Comparison of ENCODE assay signal across 8 cellular contexts in genomic region chr4:47463235-47463956, GRCh38. TPM values are rescaled to one million over a fixed set of nuclear protein-coding genes. Genes with fewer than 3 reads are reported as not detected.
DNase-seq lines count a peak whose midpoint lies in the region; ATAC-seq and TF ChIP-seq lines count a peak whose summit lies in the region.

Gene COMMD8, minus strand, starts transcription at chr4:47463702. Its CDS starts 51 bp downstream, at chr4:47463651.

- TF ChIP-seq CTCF in GM12864 (IDR thresholded peaks at IDR 0.05; ENCODE audit: low read depth, low read length, missing control alignments) = peak; percentile 14

- peak within 1 kb of the TSS; percentile 81 for H3K4me3 ChIP-seq in GM12864 (ENCODE audit: low read depth, low read length)

- peaks cover 0 to 14% of the 10 kb centered on the region in 2 donors for H3K36me3 Mint-ChIP-seq in activated naive CD4-positive, alpha-beta T cell treated with anti-CD3 and anti-CD28 coated beads, Interleukin-2, amount 50 U/mL, for 72 hours

- H3K27ac ChIP-seq in temporal lobe (ENCODE audit: low read depth, low read length) = peak within 1 kb of the TSS; percentile 71

- peaks cover 0 to 3% of the 10 kb centered on the region in 2 donors for H3K9me3 Mint-ChIP-seq in activated naive CD4-positive, alpha-beta T cell treated with anti-CD3 and anti-CD28 coated beads, Interleukin-2, amount 50 U/mL, for 72 hours

- ATAC-seq in HG02623 (IDR thresholded peaks at IDR 0.05; ENCODE audit: unreplicated experiment) = peak; percentile 84
- ATAC-seq in activated naive CD4-positive, alpha-beta T cell treated with anti-CD3 and anti-CD28 coated beads, Interleukin-2, amount 50 U/mL, for 72 hours = peak; percentile 98

- H3K27ac Mint-ChIP-seq in activated naive CD4-positive, alpha-beta T cell treated with anti-CD3 and anti-CD28 coated beads, Interleukin-2, amount 50 U/mL, for 72 hours = peak within 1 kb of the TSS; percentile 72 to 93

- DNase-seq in GM12864 (ENCODE audit: low read depth) (peak; percentile 94), NCI-H1092 treated with DMSO at 0.1 percent for 48 hours (lab: John Stamatoyannopoulos, UW) (peak; percentile 93), SKM-1 (lab: John Stamatoyannopoulos, UW; ENCODE audit: unreplicated experiment) (peak; percentile 86), glomerular endothelial cell (ENCODE audit: extremely low read depth, low read depth, low spot score) (peak; percentile 85), occipital lobe (lab: John Stamatoyannopoulos, UW) (peak; percentile 94)
- DNase-seq in activated naive CD4-positive, alpha-beta T cell treated with anti-CD3 and anti-CD28 coated beads, Interleukin-2, amount 50 U/mL, for 72 hours (ENCODE audit: low spot score in 2 of 2) = peak; percentile 94 to 96

RNA-seq across cellular contexts. Expression of gene COMMD8, which starts in this region (rescaled TPM):
- total RNA-seq in activated naive CD4-positive, alpha-beta T cell treated with anti-CD3 and anti-CD28 coated beads, Interleukin-2, amount 50 U/mL, for 72 hours = 10 to 100 TPM; 18.5 to 33.2 TPM
- total RNA-seq in glomerular endothelial cell (14.4 and 27.1 TPM in 2 replicates), occipital lobe (28.1 TPM), temporal lobe (9.6 TPM)

Comparison
In these comparisons a context has a peak if more than half of its experiments do, and no peak if none do; other contexts are left out.
1. Peak in every context shown above with its lines: DNase-seq, ATAC-seq, H3K4me3 ChIP-seq and H3K27ac ChIP-seq.